ENCODE assay signal across 1 cellular context in genomic region chrX:130895299-130895698, GRCh38.
TF ChIP-seq lines count a peak whose summit lies in the region.

No MANE protein-coding gene starts in this region.

TF ChIP-seq in IMR-90, 13 proteins besides CTCF, POLR2A, EP300 and RAD21:
- TF ChIP-seq CHD1 (IDR thresholded peaks at IDR 0.05; ENCODE audit: low read depth, low read length) (no peak), ELK1 (IDR thresholded peaks at IDR 0.05; ENCODE audit: borderline replicate concordance, low read depth, low read length) (no peak), SMC3 (IDR thresholded peaks at IDR 0.05; ENCODE audit: low read depth, low read length) (no peak), MXI1 (IDR thresholded peaks at IDR 0.05; ENCODE audit: borderline replicate concordance, low read depth, low read length) (no peak), BHLHE40 (IDR thresholded peaks at IDR 0.05; ENCODE audit: low read depth, low read length) (no peak), RFX5 (IDR thresholded peaks at IDR 0.05; ENCODE audit: low read depth, low read length) (no peak), USF2 (IDR thresholded peaks at IDR 0.05; ENCODE audit: low read depth, low read length) (no peak), RCOR1 (IDR thresholded peaks at IDR 0.05; ENCODE audit: insufficient replicate concordance, low read length) (no peak), FOS (IDR thresholded peaks at IDR 0.05; ENCODE audit: low read depth, low read length) (no peak), CEBPB (IDR thresholded peaks at IDR 0.05; ENCODE audit: low read depth, low read length) (no peak), NFE2L2 (IDR thresholded peaks at IDR 0.05; ENCODE audit: low read depth, low read length) (no peak), MAFK (IDR thresholded peaks at IDR 0.05; ENCODE audit: low read depth, low read length) (no peak), MAZ (IDR thresholded peaks at IDR 0.05; ENCODE audit: borderline replicate concordance, low read depth, low read length) (no peak)
